ENCODE assay signal across 1 cellular context in the genomic region with DNA sequence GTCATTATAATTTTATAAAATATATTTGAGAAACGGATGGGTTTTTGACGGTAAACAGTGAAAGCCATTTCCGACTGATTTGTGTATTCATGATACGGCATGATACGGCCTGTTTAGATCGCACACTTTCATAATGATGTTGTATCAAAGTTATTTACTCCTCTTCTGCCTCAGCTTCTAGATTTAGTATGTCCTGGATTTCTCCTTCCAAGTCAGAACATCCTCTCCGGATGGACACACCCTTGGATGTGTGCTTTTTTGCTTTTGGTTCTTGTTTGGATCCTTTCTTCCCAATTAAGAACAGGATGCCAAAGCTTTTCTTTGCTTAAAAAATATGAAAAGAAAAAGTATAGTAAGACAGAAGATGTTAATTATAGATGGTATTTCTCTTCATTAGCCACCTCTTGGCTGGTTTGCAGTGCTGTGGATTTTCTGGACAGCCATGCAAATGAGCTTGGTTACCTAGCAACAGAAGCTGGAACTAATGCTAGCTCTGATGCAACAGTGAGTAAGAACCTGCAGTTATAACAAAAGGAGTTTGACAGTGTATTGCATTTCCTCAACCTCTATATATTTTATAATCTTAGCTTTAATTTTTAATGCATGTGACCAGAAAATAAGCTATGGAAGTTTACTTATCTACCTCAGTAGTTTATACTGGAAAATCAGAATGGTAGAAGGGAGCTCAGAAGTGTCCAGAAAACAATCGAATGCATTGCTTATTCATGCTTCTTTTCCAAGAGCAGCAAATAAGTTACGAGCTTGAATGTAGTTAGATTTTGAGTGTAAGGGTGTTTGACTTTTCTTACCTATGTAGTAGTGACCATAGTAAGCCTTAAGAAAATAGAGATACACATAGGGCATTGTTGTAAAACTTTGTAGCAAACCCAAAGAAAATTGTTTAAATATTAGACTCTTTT.
TF ChIP-seq lines count a peak whose summit lies in the region.

No MANE protein-coding gene starts in this region.

TF ChIP-seq in K562, 482 proteins besides CTCF, POLR2A, EP300 and RAD21 (continued from another document):
- TF ChIP-seq, protein P1, sequence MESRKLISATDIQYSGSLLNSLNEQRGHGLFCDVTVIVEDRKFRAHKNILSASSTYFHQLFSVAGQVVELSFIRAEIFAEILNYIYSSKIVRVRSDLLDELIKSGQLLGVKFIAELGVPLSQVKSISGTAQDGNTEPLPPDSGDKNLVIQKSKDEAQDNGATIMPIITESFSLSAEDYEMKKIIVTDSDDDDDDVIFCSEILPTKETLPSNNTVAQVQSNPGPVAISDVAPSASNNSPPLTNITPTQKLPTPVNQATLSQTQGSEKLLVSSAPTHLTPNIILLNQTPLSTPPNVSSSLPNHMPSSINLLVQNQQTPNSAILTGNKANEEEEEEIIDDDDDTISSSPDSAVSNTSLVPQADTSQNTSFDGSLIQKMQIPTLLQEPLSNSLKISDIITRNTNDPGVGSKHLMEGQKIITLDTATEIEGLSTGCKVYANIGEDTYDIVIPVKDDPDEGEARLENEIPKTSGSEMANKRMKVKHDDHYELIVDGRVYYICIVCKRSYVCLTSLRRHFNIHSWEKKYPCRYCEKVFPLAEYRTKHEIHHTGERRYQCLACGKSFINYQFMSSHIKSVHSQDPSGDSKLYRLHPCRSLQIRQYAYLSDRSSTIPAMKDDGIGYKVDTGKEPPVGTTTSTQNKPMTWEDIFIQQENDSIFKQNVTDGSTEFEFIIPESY (CRISPR knock-in tag; IDR thresholded peaks at IDR 0.05), result no peak
- TF ChIP-seq ZNF551 (CRISPR knock-in tag; IDR thresholded peaks at IDR 0.05) (no peak), ZNF282 (CRISPR knock-in tag; IDR thresholded peaks at IDR 0.05) (no peak), ZNF644 (tag; IDR thresholded peaks at IDR 0.05; ENCODE audit: low read depth) (no peak; the same call in 1 of the 2 replicates), NCOA1 (IDR thresholded peaks at IDR 0.05; ENCODE audit: low read depth) (no peak), TARDBP (IDR thresholded peaks at IDR 0.05) (no peak), PTTG1 (tag; IDR thresholded peaks at IDR 0.05; ENCODE audit: low read depth) (0 out of 2 replicates have a peak, but pooled peaks have one; percentile 16), JUND (IDR thresholded peaks at IDR 0.05; ENCODE audit: borderline replicate concordance, low read depth, low read length) (peak; percentile 71), JUND (tag; IDR thresholded peaks at IDR 0.05; ENCODE audit: borderline replicate concordance, low read depth, low read length) (no peak; the same call in 2 of the 3 replicates), DPF2 (IDR thresholded peaks at IDR 0.05) (no peak), CBFA2T3 (IDR thresholded peaks at IDR 0.05) (no peak), HNRNPLL (IDR thresholded peaks at IDR 0.05; ENCODE audit: low read depth, low read length, poor library complexity, severe bottlenecking) (no peak), FOSL1 (tag; conservative IDR thresholded peaks at IDR 0.05) (0 out of 2 replicates have a peak, but pooled peaks have one; percentile 38), MBD2 (IDR thresholded peaks at IDR 0.05; ENCODE audit: borderline replicate concordance, low read depth) (no peak), RFX1 (IDR thresholded peaks at IDR 0.05) (peak; percentile 95), SIX5 (IDR thresholded peaks at IDR 0.05; ENCODE audit: borderline replicate concordance in 1 of 2, insufficient read depth in 1 of 2, low read depth in 1 of 2, low read length in 2 of 2) (no peak), TAF1 (IDR thresholded peaks at IDR 0.05; ENCODE audit: control insufficient read depth, extremely low read depth, insufficient read depth, low read length, severe bottlenecking) (no peak), ZNF174 (CRISPR knock-in tag; IDR thresholded peaks at IDR 0.05) (no peak), SMARCA4 (IDR thresholded peaks at IDR 0.05) (no peak), RCOR1 (IDR thresholded peaks at IDR 0.05; ENCODE audit: borderline replicate concordance in 1 of 2, low read depth in 2 of 2, low read length in 2 of 2) (0 out of 4 replicates have a peak, but pooled peaks of 1 of the 2 experiments have one; percentile 13), ERF (CRISPR knock-in tag; IDR thresholded peaks at IDR 0.05) (no peak), SP2 (IDR thresholded peaks at IDR 0.05; ENCODE audit: extremely low read depth, low read depth, low read length, poor library complexity, severe bottlenecking) (no peak), SOX6 (IDR thresholded peaks at IDR 0.05) (peak; percentile 63), BACH1 (tag; IDR thresholded peaks at IDR 0.05) (0 out of 2 replicates have a peak, but pooled peaks have one; percentile 24), NCOA2 (IDR thresholded peaks at IDR 0.05; ENCODE audit: partially characterized antibody in 2 of 2) (peak in 1 of 2 experiments; percentile 12), E2F3 (CRISPR knock-in tag; IDR thresholded peaks at IDR 0.05) (no peak), IFI16 (CRISPR knock-in tag; IDR thresholded peaks at IDR 0.05) (no peak), ZNF444 (CRISPR knock-in tag; IDR thresholded peaks at IDR 0.05) (no peak), ZNF175 (CRISPR knock-in tag; IDR thresholded peaks at IDR 0.05; ENCODE audit: low read depth) (0 out of 2 replicates have a peak, but pooled peaks have one; percentile 7), TEAD4 (IDR thresholded peaks at IDR 0.05; ENCODE audit: low read length) (no peak), TEAD4 (CRISPR knock-in tag; IDR thresholded peaks at IDR 0.05; ENCODE audit: borderline replicate concordance) (no peak), SIN3A (IDR thresholded peaks at IDR 0.05; ENCODE audit: borderline replicate concordance in 2 of 2, control insufficient read depth in 1 of 2, low read depth in 2 of 2, low read length in 2 of 2) (no peak), GTF2E2 (tag; IDR thresholded peaks at IDR 0.05) (peak; percentile 38; the same call in 1 of the 2 replicates), GABPB1 (CRISPR knock-in tag; IDR thresholded peaks at IDR 0.05) (no peak), KLF1 (tag; IDR thresholded peaks at IDR 0.05) (no peak), HDAC6 (IDR thresholded peaks at IDR 0.05; ENCODE audit: low read depth, low read length) (no peak), KDM2B (CRISPR knock-in tag; IDR thresholded peaks at IDR 0.05) (no peak), FOXA1 (IDR thresholded peaks at IDR 0.05; ENCODE audit: borderline replicate concordance) (no peak), ZNF165 (CRISPR knock-in tag; IDR thresholded peaks at IDR 0.05; ENCODE audit: borderline replicate concordance) (no peak), ATF7 (IDR thresholded peaks at IDR 0.05) (peak; percentile 86), PHB (CRISPR knock-in tag; IDR thresholded peaks at IDR 0.05) (no peak), GATAD2A (IDR thresholded peaks at IDR 0.05) (no peak), CEBPB (tag; IDR thresholded peaks at IDR 0.05) (peak; percentile 71)
- TF ChIP-seq, protein P2, sequence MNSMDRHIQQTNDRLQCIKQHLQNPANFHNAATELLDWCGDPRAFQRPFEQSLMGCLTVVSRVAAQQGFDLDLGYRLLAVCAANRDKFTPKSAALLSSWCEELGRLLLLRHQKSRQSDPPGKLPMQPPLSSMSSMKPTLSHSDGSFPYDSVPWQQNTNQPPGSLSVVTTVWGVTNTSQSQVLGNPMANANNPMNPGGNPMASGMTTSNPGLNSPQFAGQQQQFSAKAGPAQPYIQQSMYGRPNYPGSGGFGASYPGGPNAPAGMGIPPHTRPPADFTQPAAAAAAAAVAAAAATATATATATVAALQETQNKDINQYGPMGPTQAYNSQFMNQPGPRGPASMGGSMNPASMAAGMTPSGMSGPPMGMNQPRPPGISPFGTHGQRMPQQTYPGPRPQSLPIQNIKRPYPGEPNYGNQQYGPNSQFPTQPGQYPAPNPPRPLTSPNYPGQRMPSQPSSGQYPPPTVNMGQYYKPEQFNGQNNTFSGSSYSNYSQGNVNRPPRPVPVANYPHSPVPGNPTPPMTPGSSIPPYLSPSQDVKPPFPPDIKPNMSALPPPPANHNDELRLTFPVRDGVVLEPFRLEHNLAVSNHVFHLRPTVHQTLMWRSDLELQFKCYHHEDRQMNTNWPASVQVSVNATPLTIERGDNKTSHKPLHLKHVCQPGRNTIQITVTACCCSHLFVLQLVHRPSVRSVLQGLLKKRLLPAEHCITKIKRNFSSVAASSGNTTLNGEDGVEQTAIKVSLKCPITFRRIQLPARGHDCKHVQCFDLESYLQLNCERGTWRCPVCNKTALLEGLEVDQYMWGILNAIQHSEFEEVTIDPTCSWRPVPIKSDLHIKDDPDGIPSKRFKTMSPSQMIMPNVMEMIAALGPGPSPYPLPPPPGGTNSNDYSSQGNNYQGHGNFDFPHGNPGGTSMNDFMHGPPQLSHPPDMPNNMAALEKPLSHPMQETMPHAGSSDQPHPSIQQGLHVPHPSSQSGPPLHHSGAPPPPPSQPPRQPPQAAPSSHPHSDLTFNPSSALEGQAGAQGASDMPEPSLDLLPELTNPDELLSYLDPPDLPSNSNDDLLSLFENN (IDR thresholded peaks at IDR 0.05; ENCODE audit: low read depth in 2 of 2, low read length in 2 of 2), result no peak
- TF ChIP-seq, protein P3, sequence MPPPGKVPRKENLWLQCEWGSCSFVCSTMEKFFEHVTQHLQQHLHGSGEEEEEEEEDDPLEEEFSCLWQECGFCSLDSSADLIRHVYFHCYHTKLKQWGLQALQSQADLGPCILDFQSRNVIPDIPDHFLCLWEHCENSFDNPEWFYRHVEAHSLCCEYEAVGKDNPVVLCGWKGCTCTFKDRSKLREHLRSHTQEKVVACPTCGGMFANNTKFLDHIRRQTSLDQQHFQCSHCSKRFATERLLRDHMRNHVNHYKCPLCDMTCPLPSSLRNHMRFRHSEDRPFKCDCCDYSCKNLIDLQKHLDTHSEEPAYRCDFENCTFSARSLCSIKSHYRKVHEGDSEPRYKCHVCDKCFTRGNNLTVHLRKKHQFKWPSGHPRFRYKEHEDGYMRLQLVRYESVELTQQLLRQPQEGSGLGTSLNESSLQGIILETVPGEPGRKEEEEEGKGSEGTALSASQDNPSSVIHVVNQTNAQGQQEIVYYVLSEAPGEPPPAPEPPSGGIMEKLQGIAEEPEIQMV (tag; conservative IDR thresholded peaks at IDR 0.05; ENCODE audit: low read depth), result no peak
- TF ChIP-seq, protein P4, sequence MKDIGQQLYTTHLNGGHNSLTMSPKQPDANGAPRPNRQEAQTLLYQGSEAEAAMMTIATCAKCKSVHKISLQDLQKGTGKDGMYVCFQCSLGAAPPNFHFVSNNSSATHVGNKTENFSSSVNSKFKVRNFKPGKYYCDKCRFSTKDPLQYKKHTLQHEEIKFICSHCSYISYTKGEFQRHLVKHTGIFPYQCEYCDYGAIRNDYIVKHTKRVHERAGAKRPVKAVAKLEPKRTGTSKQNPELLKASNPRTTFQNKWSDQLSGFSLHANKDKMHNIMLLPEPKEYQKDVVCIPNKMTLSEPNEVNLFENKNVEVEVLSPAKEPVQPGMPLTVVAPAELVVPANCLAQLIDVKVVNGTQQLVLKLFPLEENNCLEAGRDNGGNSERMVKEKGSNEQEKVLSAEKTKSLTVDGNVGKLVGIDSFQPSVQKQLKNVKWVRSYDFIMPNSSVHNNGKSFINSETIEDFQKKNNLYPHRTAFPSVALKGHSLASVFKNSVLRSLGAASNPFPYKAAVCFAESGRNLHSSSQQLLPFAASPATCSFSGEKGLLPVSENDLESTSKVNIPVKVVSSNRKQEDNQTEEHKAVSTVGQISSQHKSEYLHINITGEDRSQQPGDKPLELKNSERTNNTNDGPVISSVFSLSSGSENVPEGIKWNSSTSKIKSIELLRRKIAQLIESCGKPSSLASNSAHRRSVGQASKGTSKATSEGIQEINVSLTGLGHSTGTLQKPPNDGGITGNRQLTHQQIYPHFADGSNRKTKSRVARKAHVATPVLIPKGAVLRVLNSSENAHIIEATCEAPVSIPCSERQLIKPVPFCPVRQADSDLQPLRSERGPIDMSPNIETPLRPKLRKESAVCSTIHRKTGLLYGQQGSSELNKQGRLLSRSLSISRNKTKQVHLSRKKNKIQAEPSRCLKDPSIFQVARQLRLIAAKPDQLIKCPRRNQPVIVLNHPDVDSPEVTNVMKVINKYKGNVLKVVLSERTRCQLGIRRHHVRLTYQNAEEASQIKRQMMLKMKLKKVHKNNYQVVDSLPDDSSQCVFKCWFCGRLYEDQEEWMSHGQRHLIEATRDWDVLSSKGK (CRISPR knock-in tag; IDR thresholded peaks at IDR 0.05), result no peak
- TF ChIP-seq, protein P5, sequence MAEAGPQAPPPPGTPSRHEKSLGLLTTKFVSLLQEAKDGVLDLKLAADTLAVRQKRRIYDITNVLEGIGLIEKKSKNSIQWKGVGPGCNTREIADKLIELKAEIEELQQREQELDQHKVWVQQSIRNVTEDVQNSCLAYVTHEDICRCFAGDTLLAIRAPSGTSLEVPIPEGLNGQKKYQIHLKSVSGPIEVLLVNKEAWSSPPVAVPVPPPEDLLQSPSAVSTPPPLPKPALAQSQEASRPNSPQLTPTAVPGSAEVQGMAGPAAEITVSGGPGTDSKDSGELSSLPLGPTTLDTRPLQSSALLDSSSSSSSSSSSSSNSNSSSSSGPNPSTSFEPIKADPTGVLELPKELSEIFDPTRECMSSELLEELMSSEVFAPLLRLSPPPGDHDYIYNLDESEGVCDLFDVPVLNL (CRISPR knock-in tag; IDR thresholded peaks at IDR 0.05; ENCODE audit: low read depth), result no peak
- TF ChIP-seq, protein P6, sequence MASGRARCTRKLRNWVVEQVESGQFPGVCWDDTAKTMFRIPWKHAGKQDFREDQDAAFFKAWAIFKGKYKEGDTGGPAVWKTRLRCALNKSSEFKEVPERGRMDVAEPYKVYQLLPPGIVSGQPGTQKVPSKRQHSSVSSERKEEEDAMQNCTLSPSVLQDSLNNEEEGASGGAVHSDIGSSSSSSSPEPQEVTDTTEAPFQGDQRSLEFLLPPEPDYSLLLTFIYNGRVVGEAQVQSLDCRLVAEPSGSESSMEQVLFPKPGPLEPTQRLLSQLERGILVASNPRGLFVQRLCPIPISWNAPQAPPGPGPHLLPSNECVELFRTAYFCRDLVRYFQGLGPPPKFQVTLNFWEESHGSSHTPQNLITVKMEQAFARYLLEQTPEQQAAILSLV (tag; IDR thresholded peaks at IDR 0.05), result peak; percentile 24; the same call in 1 of the 2 replicates
- TF ChIP-seq, protein P7, sequence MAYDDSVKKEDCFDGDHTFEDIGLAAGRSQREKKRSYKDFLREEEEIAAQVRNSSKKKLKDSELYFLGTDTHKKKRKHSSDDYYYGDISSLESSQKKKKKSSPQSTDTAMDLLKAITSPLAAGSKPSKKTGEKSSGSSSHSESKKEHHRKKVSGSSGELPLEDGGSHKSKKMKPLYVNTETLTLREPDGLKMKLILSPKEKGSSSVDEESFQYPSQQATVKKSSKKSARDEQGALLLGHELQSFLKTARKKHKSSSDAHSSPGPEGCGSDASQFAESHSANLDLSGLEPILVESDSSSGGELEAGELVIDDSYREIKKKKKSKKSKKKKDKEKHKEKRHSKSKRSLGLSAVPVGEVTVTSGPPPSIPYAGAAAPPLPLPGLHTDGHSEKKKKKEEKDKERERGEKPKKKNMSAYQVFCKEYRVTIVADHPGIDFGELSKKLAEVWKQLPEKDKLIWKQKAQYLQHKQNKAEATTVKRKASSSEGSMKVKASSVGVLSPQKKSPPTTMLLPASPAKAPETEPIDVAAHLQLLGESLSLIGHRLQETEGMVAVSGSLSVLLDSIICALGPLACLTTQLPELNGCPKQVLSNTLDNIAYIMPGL (CRISPR knock-in tag; IDR thresholded peaks at IDR 0.05), result no peak
- TF ChIP-seq, protein P8, sequence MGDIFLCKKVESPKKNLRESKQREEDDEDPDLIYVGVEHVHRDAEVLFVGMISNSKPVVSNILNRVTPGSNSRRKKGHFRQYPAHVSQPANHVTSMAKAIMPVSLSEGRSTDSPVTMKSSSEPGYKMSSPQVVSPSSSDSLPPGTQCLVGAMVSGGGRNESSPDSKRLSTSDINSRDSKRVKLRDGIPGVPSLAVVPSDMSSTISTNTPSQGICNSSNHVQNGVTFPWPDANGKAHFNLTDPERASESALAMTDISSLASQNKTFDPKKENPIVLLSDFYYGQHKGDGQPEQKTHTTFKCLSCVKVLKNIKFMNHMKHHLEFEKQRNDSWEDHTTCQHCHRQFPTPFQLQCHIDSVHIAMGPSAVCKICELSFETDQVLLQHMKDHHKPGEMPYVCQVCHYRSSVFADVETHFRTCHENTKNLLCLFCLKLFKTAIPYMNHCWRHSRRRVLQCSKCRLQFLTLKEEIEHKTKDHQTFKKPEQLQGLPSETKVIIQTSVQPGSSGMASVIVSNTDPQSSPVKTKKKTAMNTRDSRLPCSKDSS (IDR thresholded peaks at IDR 0.05; ENCODE audit: low read depth, partially characterized antibody), result no peak
